Comparison of ENCODE assay signal across 2 cellular contexts in genomic region chrX:30979271-30979670, GRCh38.
TF ChIP-seq lines count a peak whose summit lies in the region.

No MANE protein-coding gene starts in this region.

TF ChIP-seq in HepG2, 621 proteins besides CTCF, POLR2A, EP300 and RAD21 (continued from another document and continues in another):
- TF ChIP-seq ZNF33A (CRISPR knock-in tag; IDR thresholded peaks at IDR 0.05; ENCODE audit: borderline replicate concordance), result no peak
- peak; percentile 45; the same call in 1 of the 2 replicates for TF ChIP-seq HOXA3 (CRISPR knock-in tag; IDR thresholded peaks at IDR 0.05)
- TF ChIP-seq ARID2 (CRISPR knock-in tag; IDR thresholded peaks at IDR 0.05; ENCODE audit: borderline replicate concordance), result no peak
- no peak for TF ChIP-seq ATF5 (CRISPR knock-in tag; IDR thresholded peaks at IDR 0.05; ENCODE audit: low read depth)
- no peak for TF ChIP-seq MLX (CRISPR knock-in tag; IDR thresholded peaks at IDR 0.05)
- no peak for TF ChIP-seq ATRX (CRISPR knock-in tag; IDR thresholded peaks at IDR 0.05; ENCODE audit: borderline replicate concordance)
- no peak for TF ChIP-seq ZNF160 (CRISPR knock-in tag; IDR thresholded peaks at IDR 0.05)
- TF ChIP-seq ZFY (CRISPR knock-in tag; IDR thresholded peaks at IDR 0.05), result no peak
- TF ChIP-seq HNF4G (IDR thresholded peaks at IDR 0.05; ENCODE audit: borderline replicate concordance, low read depth, low read length), result peak; percentile 75; the same call in 1 of the 2 replicates
- TF ChIP-seq HNF4G (CRISPR knock-in tag; IDR thresholded peaks at IDR 0.05; ENCODE audit: borderline replicate concordance, low read depth), result no peak
- no peak for TF ChIP-seq NFE2L2 (IDR thresholded peaks at IDR 0.05; ENCODE audit: low read length)
- TF ChIP-seq ZNF503 (CRISPR knock-in tag; IDR thresholded peaks at IDR 0.05), result no peak
- no peak for TF ChIP-seq IKZF5 (CRISPR knock-in tag; IDR thresholded peaks at IDR 0.05)
- peak; percentile 61 for TF ChIP-seq ATF7 (IDR thresholded peaks at IDR 0.05)
- TF ChIP-seq ATF7 (CRISPR knock-in tag; IDR thresholded peaks at IDR 0.05), result no peak
- TF ChIP-seq SRSF4 (IDR thresholded peaks at IDR 0.05; ENCODE audit: low read depth, low read length, poor library complexity, severe bottlenecking), result no peak
- TF ChIP-seq ZNF430 (CRISPR knock-in tag; IDR thresholded peaks at IDR 0.05), result no peak
- TF ChIP-seq CREB1 (IDR thresholded peaks at IDR 0.05), result no peak
- 0 out of 2 replicates have a peak, but pooled peaks have one; percentile 17 for TF ChIP-seq CREB1 (CRISPR knock-in tag; IDR thresholded peaks at IDR 0.05)
- no peak for TF ChIP-seq SOX6 (IDR thresholded peaks at IDR 0.05)
- peak; percentile 31; the same call in 1 of the 2 replicates for TF ChIP-seq SOX6 (CRISPR knock-in tag; IDR thresholded peaks at IDR 0.05)
- TF ChIP-seq KLF11 (CRISPR knock-in tag; IDR thresholded peaks at IDR 0.05), result no peak
- TF ChIP-seq ZNF280D (CRISPR knock-in tag; IDR thresholded peaks at IDR 0.05), result no peak
- TF ChIP-seq MAF1 (CRISPR knock-in tag; IDR thresholded peaks at IDR 0.05; ENCODE audit: borderline replicate concordance), result no peak
- no peak for TF ChIP-seq IRF2 (CRISPR knock-in tag; IDR thresholded peaks at IDR 0.05)
- no peak for TF ChIP-seq ZNF652 (CRISPR knock-in tag; IDR thresholded peaks at IDR 0.05; ENCODE audit: borderline replicate concordance, low read depth)
- TF ChIP-seq ZSCAN22 (CRISPR knock-in tag; IDR thresholded peaks at IDR 0.05), result no peak
- TF ChIP-seq BRD4 (CRISPR knock-in tag; IDR thresholded peaks at IDR 0.05), result 0 out of 2 replicates have a peak, but pooled peaks have one; percentile 37
- TF ChIP-seq KDM6A (CRISPR knock-in tag; IDR thresholded peaks at IDR 0.05; ENCODE audit: low read depth), result peak; percentile 60
- no peak for TF ChIP-seq SP140L (CRISPR knock-in tag; IDR thresholded peaks at IDR 0.05; ENCODE audit: borderline replicate concordance)
- no peak for TF ChIP-seq SP5 (CRISPR knock-in tag; IDR thresholded peaks at IDR 0.05; ENCODE audit: borderline replicate concordance, low read depth)
- TF ChIP-seq GZF1 (CRISPR knock-in tag; IDR thresholded peaks at IDR 0.05), result no peak

TF ChIP-seq in H1, 55 proteins besides CTCF, POLR2A, EP300 and RAD21 (continued from another document):
- no peak for TF ChIP-seq KDM4A (IDR thresholded peaks at IDR 0.05; ENCODE audit: low read depth, low read length, severe bottlenecking)
- TF ChIP-seq TCF12 (IDR thresholded peaks at IDR 0.05; ENCODE audit: low read depth, low read length), result no peak
- TF ChIP-seq YY1 (IDR thresholded peaks at IDR 0.05; ENCODE audit: low read depth, low read length), result no peak
- no peak for TF ChIP-seq CEBPB (IDR thresholded peaks at IDR 0.05; ENCODE audit: low read depth, low read length)
- TF ChIP-seq POLR2AphosphoS5 (IDR thresholded peaks at IDR 0.05; ENCODE audit: low read depth, low read length), result no peak
- TF ChIP-seq EGR1 (IDR thresholded peaks at IDR 0.05; ENCODE audit: borderline replicate concordance, low read depth, low read length), result no peak
- no peak for TF ChIP-seq JUND (IDR thresholded peaks at IDR 0.05; ENCODE audit: low read length)
- TF ChIP-seq RNF2 (IDR thresholded peaks at IDR 0.05; ENCODE audit: borderline replicate concordance, low read depth, low read length, missing control alignments, poor library complexity, severe bottlenecking), result no peak
- TF ChIP-seq NRF1 (IDR thresholded peaks at IDR 0.05; ENCODE audit: low read depth, low read length), result no peak
- no peak for TF ChIP-seq SP2 (IDR thresholded peaks at IDR 0.05; ENCODE audit: low read length)
- TF ChIP-seq FOSL1 (IDR thresholded peaks at IDR 0.05; ENCODE audit: insufficient read depth, low read depth, low read length), result no peak
- TF ChIP-seq SUZ12 (IDR thresholded peaks at IDR 0.05; ENCODE audit: low read length), result no peak
- TF ChIP-seq SIX5 (IDR thresholded peaks at IDR 0.05; ENCODE audit: low read depth, low read length), result no peak
- no peak for TF ChIP-seq E2F6 (IDR thresholded peaks at IDR 0.05)
- no peak for TF ChIP-seq SAP30 (IDR thresholded peaks at IDR 0.05; ENCODE audit: insufficient read depth, insufficient replicate concordance, low read length)
- no peak for TF ChIP-seq TAF1 (IDR thresholded peaks at IDR 0.05; ENCODE audit: low read depth, low read length)
